Comparison of ENCODE assay signal across 25 cellular contexts in the genomic region with DNA sequence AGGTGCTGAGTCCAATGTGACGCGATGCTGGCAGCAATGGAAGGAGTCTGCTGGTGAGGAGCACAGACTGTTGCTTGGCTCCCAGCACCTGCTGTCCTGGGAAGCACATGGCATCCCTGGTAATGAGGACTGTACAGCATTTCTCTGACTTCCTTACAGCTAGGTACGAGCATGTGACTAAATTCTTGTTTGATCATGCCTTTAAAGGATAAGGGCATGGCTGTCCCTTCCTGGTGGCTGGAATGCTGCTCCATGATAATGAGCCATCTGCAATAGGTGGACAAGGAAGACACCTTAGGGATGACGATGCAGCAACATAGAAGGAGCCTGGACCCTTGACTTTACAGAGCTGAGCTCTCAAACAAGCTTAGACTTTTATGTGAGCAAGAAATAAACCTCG.
"Had no signal": no experiment of that assay in that cellular context is flagged by ENCODE, and none has a peak within 500 bp of the region (broad histone marks: within the 10 kb centered on the region; RNA-seq: fewer than 3 reads in every experiment).

No MANE protein-coding gene starts in this region.

- DNase-seq: activated CD4-positive, alpha-beta T cell treated with anti-CD3 and anti-CD28 coated beads for 4 hours; activated CD4-positive, alpha-beta T cell treated with anti-CD3 and anti-CD28 coated beads, Interleukin-2, amount 50 U/mL, for 4 hours; activated naive CD4-positive, alpha-beta T cell treated with Interleukin-2 at 50 U/mL for 16 hours; activated T-cell treated with anti-CD3 and anti-CD28 coated beads for 4 hours; activated T-cell treated with anti-CD3 and anti-CD28 coated beads, Interleukin-2, amount 50 U/mL, for 72 hours; anterior cingulate cortex; dermis blood vessel endothelial cell; effector CD4-positive, alpha-beta T cell; foreskin melanocyte; left ventricle myocardium inferior; naive thymus-derived CD4-positive, alpha-beta T cell; occipital lobe; psoas muscle; stimulated activated CD4-positive, alpha-beta T cell treated with anti-CD3 and anti-CD28 coated beads, Interleukin-15, amount 100 ng/mL, for 24 hours; stimulated activated CD4-positive, alpha-beta T cell treated with anti-CD3 and anti-CD28 coated beads, Interleukin-2, amount 100 ng/mL, for 24 hours; stimulated activated naive B cell treated with anti-CD40 and anti-IgM and Interleukin-4, amounts not matched to agents 10 μg/mL and 1 μg/mL and 100 μg/mL, for 72 hours; T-helper 9 cell had no signal

- H3K4me1 ChIP-seq: parathyroid adenoma, psoas muscle, suprapubic skin, tibial nerve had no signal

- H3K4me3 ChIP-seq: esophagus muscularis mucosa, left ventricle myocardium inferior, psoas muscle, suprapubic skin, tibial nerve had no signal

- FAIRE-seq: colon, TTC549, urothelium cell line had no signal

- H3K9me3 ChIP-seq: esophagus muscularis mucosa, left ventricle myocardium inferior, psoas muscle, suprapubic skin, tibial nerve had no signal

- H3K36me3 ChIP-seq: esophagus muscularis mucosa, left ventricle myocardium inferior, suprapubic skin, tibial nerve had no signal

- H3K27ac ChIP-seq: esophagus muscularis mucosa, left ventricle myocardium inferior, parathyroid adenoma, psoas muscle, suprapubic skin, tibial nerve, VCaP had no signal

- H3K27me3 ChIP-seq: esophagus muscularis mucosa, tibial nerve had no signal
